ENCODE assay signal across 19 cellular contexts in genomic region chr1:170739803-170740202, GRCh38.
DNase-seq lines count a peak whose midpoint lies in the region; ATAC-seq and TF ChIP-seq lines count a peak whose summit lies in the region.
"Had no signal": no experiment of that assay in that cellular context is flagged by ENCODE, and none has a peak within 500 bp of the region (broad histone marks: within the 10 kb centered on the region; RNA-seq: fewer than 3 reads in every experiment).

No MANE protein-coding gene starts in this region.

- H3K9me3 Mint-ChIP-seq in HFFc6 = peaks cover 35% of the 10 kb centered on the region
- peaks cover 10% of the 10 kb centered on the region for H3K9me3 Mint-ChIP-seq in type B pancreatic cell

- 98% methylated on average over 1 of the region's 1 CpG for WGBS in suprapubic skin

- DNase-seq in HFFc6 = no peak
- no peak for DNase-seq in type B pancreatic cell (ENCODE audit: extremely low spot score, unreplicated experiment)
- no peak for DNase-seq in suprapubic skin (ENCODE audit: low spot score in 2 of 2)
- DNase-seq in Kasumi-1 (lab: John Stamatoyannopoulos, UW) = no peak
- DNase-seq: AML-193; Caco-2; Calu3; CD4-positive, alpha-beta T cell; CD8-positive, alpha-beta T cell; DMS79; DND-41; EL; GDM1 had no signal

- H3K27me3 Mint-ChIP-seq in HFFc6 (ENCODE audit: insufficient read depth) (peaks cover 5% of the 10 kb centered on the region), type B pancreatic cell (peaks cover 10% of the 10 kb centered on the region)

- H3K4me3 ChIP-seq in suprapubic skin = no peak overlapping the region
- H3K4me3 ChIP-seq: A549; BLaER1 treated with 17β-estradiol and CSF1 and Interleukin-3, amounts not matched to agents 10 nM and 100 nM had no signal

- no peak for ATAC-seq in SK-N-SH treated with all-trans-retinoic acid at 6 μM for 48 hours
- ATAC-seq: A549; CD8-positive, alpha-beta T cell had no signal

- no peak for TF ChIP-seq POLR2A in suprapubic skin (IDR thresholded peaks at IDR 0.05)

- H3K4me1 Mint-ChIP-seq in HFFc6 (ENCODE audit: low read depth) (peaks cover 14% of the 10 kb centered on the region), type B pancreatic cell (ENCODE audit: unreplicated experiment) (no peaks in the 10 kb centered on the region)
- H3K4me1 Mint-ChIP-seq: B cell had no signal

- H3K27ac Mint-ChIP-seq in HFFc6 = peak overlapping the region; percentile 4; the same call in 1 of the 2 replicates
- peak overlapping the region; percentile 10 for H3K27ac Mint-ChIP-seq in type B pancreatic cell
- H3K27ac Mint-ChIP-seq: B cell; CD4-positive, alpha-beta T cell; CD8-positive, alpha-beta T cell had no signal

- peak overlapping the region; percentile 9; the same call in 1 of the 2 replicates for H3K4me3 Mint-ChIP-seq in HFFc6
- no peak overlapping the region for H3K4me3 Mint-ChIP-seq in type B pancreatic cell
- H3K4me3 Mint-ChIP-seq: B cell; CD4-positive, alpha-beta T cell; CD8-positive, alpha-beta T cell had no signal

- H3K36me3 Mint-ChIP-seq in HFFc6 (ENCODE audit: low read depth) (peaks cover 84% of the 10 kb centered on the region), type B pancreatic cell (peaks cover 3% of the 10 kb centered on the region)
- H3K36me3 Mint-ChIP-seq: CD8-positive, alpha-beta T cell had no signal

- H3K9me3 ChIP-seq in suprapubic skin = no peaks in the 10 kb centered on the region
- H3K9me3 ChIP-seq: A549, Caco-2 had no signal

- TF ChIP-seq CTCF in HFFc6 (IDR thresholded peaks at IDR 0.05) = no peak
- TF ChIP-seq CTCF in type B pancreatic cell (conservative IDR thresholded peaks at IDR 0.05) = no peak
- TF ChIP-seq CTCF in suprapubic skin (IDR thresholded peaks at IDR 0.05) = no peak

- no peaks in the 10 kb centered on the region for H3K36me3 ChIP-seq in suprapubic skin
- H3K36me3 ChIP-seq: BLaER1 treated with 17β-estradiol and CSF1 and Interleukin-3, amounts not matched to agents 10 nM and 100 nM had no signal

- TF ChIP-seq EP300 in suprapubic skin (IDR thresholded peaks at IDR 0.05) = no peak

- no peaks in the 10 kb centered on the region for H3K4me1 ChIP-seq in suprapubic skin
- H3K4me1 ChIP-seq: A549; BLaER1 treated with 17β-estradiol and CSF1 and Interleukin-3, amounts not matched to agents 10 nM and 100 nM; Caco-2 had no signal

- no peaks in the 10 kb centered on the region for H3K27me3 ChIP-seq in suprapubic skin
- H3K27me3 ChIP-seq: BLaER1 treated with 17β-estradiol and CSF1 and Interleukin-3, amounts not matched to agents 10 nM and 100 nM had no signal

- no peak overlapping the region for H3K27ac ChIP-seq in suprapubic skin
- H3K27ac ChIP-seq: 22Rv1; A549; BLaER1 treated with 17β-estradiol and CSF1 and Interleukin-3, amounts not matched to agents 10 nM and 100 nM; C4-2B had no signal

TF ChIP-seq in SK-N-SH treated with all-trans-retinoic acid at 6 μM for 48 hours, 23 proteins besides CTCF, POLR2A, EP300 and RAD21:
- TF ChIP-seq ZC3H10 (CRISPR knock-in tag; IDR thresholded peaks at IDR 0.05) (peak; percentile 56), RARB (CRISPR knock-in tag; IDR thresholded peaks at IDR 0.05) (0 out of 2 replicates have a peak, but pooled peaks have one; percentile 8), TOX (CRISPR knock-in tag; IDR thresholded peaks at IDR 0.05; ENCODE audit: borderline replicate concordance) (peak; percentile 73; the same call in 1 of the 2 replicates), ZNF70 (CRISPR knock-in tag; IDR thresholded peaks at IDR 0.05) (no peak), CREB5 (CRISPR knock-in tag; IDR thresholded peaks at IDR 0.05; ENCODE audit: low read depth) (no peak), ZFP30 (CRISPR knock-in tag; IDR thresholded peaks at IDR 0.05) (no peak)
